8 cellular contexts compared by ENCODE assay signal in genomic region chr6:42428326-42429041, GRCh38. TPM values are rescaled to one million over a fixed set of nuclear protein-coding genes. Genes with fewer than 3 reads are reported as not detected.
A peak's percentile ranks its signal among the peaks of the same experiment; 100 is the strongest.
DNase-seq lines count a peak whose midpoint lies in the region; ATAC-seq and TF ChIP-seq lines count a peak whose summit lies in the region.

No MANE protein-coding gene starts in this region.

- H3K9me3 Mint-ChIP-seq in stimulated activated memory B cell treated with anti-CD40 and anti-IgM and Interleukin-4, amounts not matched to agents 10 μg/mL and 1 μg/mL and 100 μg/mL, for 72 hours: no peaks in the 10 kb centered on the region

- no peaks in the 10 kb centered on the region for H3K27me3 Mint-ChIP-seq in stimulated activated memory B cell treated with anti-CD40 and anti-IgM and Interleukin-4, amounts not matched to agents 10 μg/mL and 1 μg/mL and 100 μg/mL, for 72 hours

- peaks cover 21% of the 10 kb centered on the region for H3K4me1 ChIP-seq in left ventricle myocardium inferior

- no peak for TF ChIP-seq CTCF in left ventricle myocardium inferior (IDR thresholded peaks at IDR 0.05; ENCODE audit: borderline replicate concordance)

- H3K36me3 ChIP-seq in left ventricle myocardium inferior: peaks cover 6% of the 10 kb centered on the region

- peaks cover 31% of the 10 kb centered on the region for H3K4me1 Mint-ChIP-seq in stimulated activated memory B cell treated with anti-CD40 and anti-IgM and Interleukin-4, amounts not matched to agents 10 μg/mL and 1 μg/mL and 100 μg/mL, for 72 hours

- peaks cover 12% of the 10 kb centered on the region for H3K36me3 Mint-ChIP-seq in stimulated activated memory B cell treated with anti-CD40 and anti-IgM and Interleukin-4, amounts not matched to agents 10 μg/mL and 1 μg/mL and 100 μg/mL, for 72 hours

- peaks cover 6% of the 10 kb centered on the region for H3K9me3 ChIP-seq in left ventricle myocardium inferior (replicated peaks)

- H3K4me3 ChIP-seq in left ventricle myocardium inferior: no peak overlapping the region

- H3K4me3 Mint-ChIP-seq in stimulated activated memory B cell treated with anti-CD40 and anti-IgM and Interleukin-4, amounts not matched to agents 10 μg/mL and 1 μg/mL and 100 μg/mL, for 72 hours: no peak overlapping the region

- DNase-seq in activated CD4-positive, alpha-beta T cell treated with anti-CD3 and anti-CD28 coated beads for 4 hours: peak; percentile 57 to 63
- DNase-seq in activated CD4-positive, alpha-beta T cell treated with anti-CD3 and anti-CD28 coated beads for 1 hour: no peak
- DNase-seq in activated T-cell treated with anti-CD3 and anti-CD28 coated beads for 24 hours (ENCODE audit: low read depth) (peak; percentile 44), left ventricle myocardium inferior (peak; percentile 62), cortex of kidney (lab: John Stamatoyannopoulos, UW) (no peak)

- intact Hi-C loops in left ventricle myocardium inferior (cut with micrococcal nuclease): no loop called here

- peak overlapping the region; percentile 72 for H3K27ac ChIP-seq in left ventricle myocardium inferior (replicated peaks)

- H3K27ac Mint-ChIP-seq in stimulated activated memory B cell treated with anti-CD40 and anti-IgM and Interleukin-4, amounts not matched to agents 10 μg/mL and 1 μg/mL and 100 μg/mL, for 72 hours: no peak overlapping the region

- no peaks in the 10 kb centered on the region for H3K27me3 ChIP-seq in left ventricle myocardium inferior (ENCODE audit: low read depth)

- ATAC-seq in stimulated activated memory B cell treated with anti-CD40 and anti-IgM and Interleukin-4, amounts not matched to agents 10 μg/mL and 1 μg/mL and 100 μg/mL, for 72 hours: peak; percentile 76
- ATAC-seq in GM21717 (IDR thresholded peaks at IDR 0.05; ENCODE audit: unreplicated experiment) (no peak), GM21737 (IDR thresholded peaks at IDR 0.05; ENCODE audit: unreplicated experiment) (no peak)

RNA-seq across cellular contexts. Expression of gene TRERF1, which starts 23.2 kb away (rescaled TPM):
- total RNA-seq in left ventricle myocardium inferior: 1.4 TPM

Comparison
In these comparisons a context has a peak if more than half of its experiments do, and no peak if none do; other contexts are left out.
1. DNase-seq: peak in activated CD4-positive, alpha-beta T cell treated with anti-CD3 and anti-CD28 coated beads for 4 hours (2 of 2), activated T-cell treated with anti-CD3 and anti-CD28 coated beads for 24 hours (single experiment) and left ventricle myocardium inferior (single experiment); none in activated CD4-positive, alpha-beta T cell treated with anti-CD3 and anti-CD28 coated beads for 1 hour (single experiment) and cortex of kidney (single experiment).